In genomic region chr7:12713625-12714435, GRCh38 we compare ENCODE assay signal across 1 cellular context.
TF ChIP-seq lines count a peak whose summit lies in the region.

No MANE protein-coding gene starts in this region.

TF ChIP-seq in IMR-90, 13 proteins besides CTCF, POLR2A, EP300 and RAD21 (continued from another document):
- no peak for TF ChIP-seq USF2 (IDR thresholded peaks at IDR 0.05; ENCODE audit: low read depth, low read length)
